In genomic region chr19:11737964-11738745, GRCh38 we compare ENCODE assay signal across 1 cellular context.
TF ChIP-seq lines count a peak whose summit lies in the region.

No MANE protein-coding gene starts in this region.

TF ChIP-seq in HepG2, 621 proteins besides CTCF, POLR2A, EP300 and RAD21 (continued from another document and continues in another):
- TF ChIP-seq DZIP1 (CRISPR knock-in tag; IDR thresholded peaks at IDR 0.05) (0 out of 2 replicates have a peak, but pooled peaks have one; percentile 60), U2AF1 (optimal IDR thresholded peaks at IDR 0.05; ENCODE audit: low read depth, low read length) (no peak), ELK4 (CRISPR knock-in tag; IDR thresholded peaks at IDR 0.05; ENCODE audit: borderline replicate concordance) (no peak), ZNF430 (CRISPR knock-in tag; IDR thresholded peaks at IDR 0.05) (no peak), FOXP1 (IDR thresholded peaks at IDR 0.05) (no peak), FOXP1 (CRISPR knock-in tag; IDR thresholded peaks at IDR 0.05) (no peak), IKZF5 (CRISPR knock-in tag; IDR thresholded peaks at IDR 0.05) (peak; percentile 35), FUBP1 (CRISPR knock-in tag; IDR thresholded peaks at IDR 0.05; ENCODE audit: borderline replicate concordance) (no peak), GZF1 (CRISPR knock-in tag; IDR thresholded peaks at IDR 0.05) (no peak), NR0B2 (CRISPR knock-in tag; IDR thresholded peaks at IDR 0.05) (no peak), ZNF678 (CRISPR knock-in tag; IDR thresholded peaks at IDR 0.05) (no peak), ZNF550 (CRISPR knock-in tag; IDR thresholded peaks at IDR 0.05; ENCODE audit: borderline replicate concordance) (no peak), IRF9 (CRISPR knock-in tag; IDR thresholded peaks at IDR 0.05; ENCODE audit: borderline replicate concordance) (no peak), RARA (CRISPR knock-in tag; IDR thresholded peaks at IDR 0.05) (peak; percentile 58), HDAC6 (IDR thresholded peaks at IDR 0.05; ENCODE audit: low read depth, low read length) (no peak), ZXDC (CRISPR knock-in tag; IDR thresholded peaks at IDR 0.05) (no peak), TAF1 (CRISPR knock-in tag; IDR thresholded peaks at IDR 0.05) (peak; percentile 57; the same call in 1 of the 2 replicates), GABPA (IDR thresholded peaks at IDR 0.05; ENCODE audit: low read depth, low read length) (no peak), GABPA (CRISPR knock-in tag; IDR thresholded peaks at IDR 0.05; ENCODE audit: low read depth) (0 out of 2 replicates have a peak, but pooled peaks have one; percentile 32), XBP1 (CRISPR knock-in tag; IDR thresholded peaks at IDR 0.05) (no peak), TFDP1 (CRISPR knock-in tag; IDR thresholded peaks at IDR 0.05; ENCODE audit: borderline replicate concordance) (0 out of 2 replicates have a peak, but pooled peaks have one; percentile 20), ADNP (CRISPR knock-in tag; IDR thresholded peaks at IDR 0.05) (no peak), PRDM10 (CRISPR knock-in tag; IDR thresholded peaks at IDR 0.05; ENCODE audit: low read depth) (no peak), SMARCE1 (IDR thresholded peaks at IDR 0.05; ENCODE audit: borderline replicate concordance) (no peak), NFIB (CRISPR knock-in tag; IDR thresholded peaks at IDR 0.05; ENCODE audit: borderline replicate concordance) (no peak), HINFP (CRISPR knock-in tag; IDR thresholded peaks at IDR 0.05; ENCODE audit: low read depth) (no peak), AKNA (CRISPR knock-in tag; IDR thresholded peaks at IDR 0.05; ENCODE audit: borderline replicate concordance) (no peak), ZBTB34 (CRISPR knock-in tag; IDR thresholded peaks at IDR 0.05) (no peak)
